ENCODE assay signal across 10 cellular contexts in the genomic region with DNA sequence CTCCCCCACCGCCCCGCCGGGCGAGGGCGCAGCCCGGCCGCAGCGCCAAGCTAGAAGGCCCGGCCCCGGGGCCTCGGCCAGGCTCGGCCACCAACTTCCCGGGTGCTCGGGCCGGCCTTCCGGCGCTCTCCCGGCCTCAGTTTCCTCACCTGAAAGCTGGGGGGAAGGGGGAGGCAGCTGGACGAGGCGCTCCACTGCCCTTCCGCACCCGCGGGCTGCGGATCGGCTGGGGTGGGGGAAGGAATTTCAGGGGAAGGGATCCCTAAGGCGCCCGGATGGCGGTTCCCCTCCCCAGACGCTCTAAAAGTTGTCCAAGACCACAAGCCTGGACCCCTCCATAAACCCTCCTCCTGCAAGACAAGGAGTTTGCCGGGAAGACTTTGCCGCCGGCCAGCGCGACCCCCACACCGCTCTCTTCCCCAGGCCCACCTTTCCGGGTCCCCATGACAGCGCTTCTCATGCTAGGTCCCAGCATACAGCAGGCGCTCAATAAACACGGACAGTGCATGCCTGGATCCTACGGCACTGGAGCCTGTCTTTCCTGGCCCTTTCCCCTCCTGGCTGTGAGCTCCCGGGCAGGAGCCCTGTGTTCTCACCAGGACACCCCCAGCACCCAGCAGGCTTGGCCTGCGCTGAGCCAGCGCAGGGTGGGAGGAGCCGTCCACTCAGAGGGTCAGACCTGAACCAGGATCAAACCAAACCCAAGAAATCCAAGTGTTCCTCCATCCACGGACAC. TPM values are rescaled to one million over a fixed set of nuclear protein-coding genes. Genes with fewer than 3 reads are reported as not detected.
A peak's percentile ranks its signal among the peaks of the same experiment; 100 is the strongest.
DNase-seq lines count a peak whose midpoint lies in the region; ATAC-seq, FAIRE-seq and TF ChIP-seq lines count a peak whose summit lies in the region.
"Had no signal": no experiment of that assay in that cellular context is flagged by ENCODE, and none has a peak within 500 bp of the region (broad histone marks: within the 10 kb centered on the region; RNA-seq: fewer than 3 reads in every experiment).

No MANE protein-coding gene starts in this region.

- no peak overlapping the region for H3K27ac ChIP-seq in IMR-90 (ENCODE audit: insufficient read depth, low read length)
- no peak overlapping the region for H3K27ac ChIP-seq in HepG2 (ENCODE audit: extremely low read length, insufficient read depth, low read length)
- no peak overlapping the region for H3K27ac ChIP-seq in effector memory CD4-positive, alpha-beta T cell (ENCODE audit: insufficient read depth, low read length, poor library complexity, severe bottlenecking)

- no peak overlapping the region for H3K9ac ChIP-seq in IMR-90 (ENCODE audit: low read depth, low read length)
- no peak overlapping the region for H3K9ac ChIP-seq in HepG2 (ENCODE audit: insufficient read depth, low read depth, low read length)

- intact Hi-C loops in IMR-90 (cut with micrococcal nuclease) (no loop called here), HepG2 (cut with micrococcal nuclease; ENCODE audit: unreplicated experiment) (no loop called here)

- H3K27ac Mint-ChIP-seq in stimulated activated naive CD8-positive, alpha-beta T cell treated with anti-CD3 and anti-CD28 coated beads, Interleukin-15, amount 100 ng/mL, for 72 hours, result peak overlapping the region in 1 of 2 donors; percentile 44

- H2BK20ac ChIP-seq in IMR-90 (ENCODE audit: low read depth, low read length), result no peak overlapping the region

- in situ Hi-C loops in IMR-90 (cut with MboI; ENCODE audit: low sequenced_read_pairs) (no loop called here), HepG2 (cut with HindIII; ENCODE audit: extremely low pct_ligation_motif_present, low pct_unique_long_range_greater_than_20kb) (no loop called here)

- peaks cover 28% of the 10 kb centered on the region for H3K4me1 Mint-ChIP-seq in stimulated activated naive CD8-positive, alpha-beta T cell treated with anti-CD3 and anti-CD28 coated beads, Interleukin-15, amount 100 ng/mL, for 72 hours

- H3K4me3 ChIP-seq in IMR-90 (ENCODE audit: insufficient read depth, low read depth, low read length) (no peak overlapping the region), HepG2 (replicated peaks in 1 of 3; ENCODE audit: insufficient read depth in 1 of 3, low read depth in 2 of 3, low read length in 3 of 3) (no peak overlapping the region)
- H3K4me3 ChIP-seq in effector memory CD4-positive, alpha-beta T cell (ENCODE audit: insufficient read depth, low read depth, low read length, poor library complexity, severe bottlenecking), result no peak overlapping the region

- TF ChIP-seq CTCF in IMR-90 (conservative IDR thresholded peaks at IDR 0.05; ENCODE audit: low read depth, low read length), result no peak
- no peak for TF ChIP-seq CTCF in HepG2 (CRISPR knock-in tag; IDR thresholded peaks at IDR 0.05)

- H3K4me3 Mint-ChIP-seq in stimulated activated naive CD8-positive, alpha-beta T cell treated with anti-CD3 and anti-CD28 coated beads, Interleukin-15, amount 100 ng/mL, for 72 hours, result peak overlapping the region; percentile 56 to 72

- H3K4me2 ChIP-seq in IMR-90 (ENCODE audit: low read depth, low read length) (no peak overlapping the region), HepG2 (ENCODE audit: low read depth, low read length) (no peak overlapping the region)

- no peak for TF ChIP-seq EP300 in HepG2 (IDR thresholded peaks at IDR 0.05; ENCODE audit: low read depth in 2 of 2, low read length in 2 of 2)
- no peak for TF ChIP-seq EP300 in HepG2 (CRISPR knock-in tag; IDR thresholded peaks at IDR 0.05; ENCODE audit: borderline replicate concordance)

- H3K14ac ChIP-seq in IMR-90 (replicated peaks; ENCODE audit: low read depth, low read length), result no peak overlapping the region

- dilution Hi-C loops in IMR-90 (cut with HindIII; ENCODE audit: low sequenced_read_pairs, unreplicated experiment), result no loop called here

- H3K36me3 ChIP-seq in IMR-90 (ENCODE audit: control insufficient read depth, insufficient read depth, low read length), result no peaks in the 10 kb centered on the region
- H3K36me3 ChIP-seq in HepG2 (replicated peaks in 1 of 2; ENCODE audit: control insufficient read depth in 1 of 2, insufficient read depth in 2 of 2, low read length in 2 of 2), result no peaks in the 10 kb centered on the region
- no peaks in the 10 kb centered on the region for H3K36me3 ChIP-seq in effector memory CD4-positive, alpha-beta T cell (ENCODE audit: control insufficient read depth, insufficient read depth, low read length)

- CTCF ChIA-PET in IMR-90 (lab: Yijun Ruan, JAX), result no interaction called here
- CTCF ChIA-PET in HepG2 (lab: Yijun Ruan, JAX; ENCODE audit: low intra/inter-chr PET ratio, low total read pairs), result no interaction called here

- no peaks in the 10 kb centered on the region for H3K9me1 ChIP-seq in IMR-90 (ENCODE audit: insufficient read depth, low read length)

- POLR2A ChIA-PET in IMR-90 (lab: Charles Lee; ENCODE audit: unreplicated experiment), result no interaction called here
- POLR2A ChIA-PET in HepG2 (lab: Yijun Ruan, JAX), result no interaction called here

- no peak overlapping the region for H3K18ac ChIP-seq in IMR-90 (ENCODE audit: low read depth, low read length)

- TF ChIP-seq RAD21 in IMR-90 (IDR thresholded peaks at IDR 0.05; ENCODE audit: low read length) (no peak), HepG2 (CRISPR knock-in tag; IDR thresholded peaks at IDR 0.05) (no peak)

- no peak overlapping the region for H2AK9ac ChIP-seq in IMR-90 (replicated peaks; ENCODE audit: low read depth, low read length, poor library complexity)

- H3K27me3 ChIP-seq in IMR-90 (ENCODE audit: control insufficient read depth, insufficient read depth, low read length) (peaks cover 85% of the 10 kb centered on the region), HepG2 (ENCODE audit: control insufficient read depth in 1 of 2, insufficient read depth in 2 of 2, low read length in 2 of 2) (peaks cover 12 to 84% of the 10 kb centered on the region in 2 experiments)
- H3K27me3 ChIP-seq in effector memory CD4-positive, alpha-beta T cell (replicated peaks; ENCODE audit: control insufficient read depth, insufficient read depth, low read length, poor library complexity, severe bottlenecking), result peaks cover 19% of the 10 kb centered on the region

- BruUV-seq in IMR-90 (replicated peaks; lab: Mats Ljungman, UMichigan) (no TSS peak), HepG2 (replicated peaks; lab: Mats Ljungman, UMichigan) (no TSS peak)

- peak; percentile 30; the same call in 1 of the 2 replicates for ATAC-seq in IMR-90 (ENCODE audit: low read depth)
- ATAC-seq in HepG2, result no peak
- ATAC-seq in stimulated activated naive CD8-positive, alpha-beta T cell treated with anti-CD3 and anti-CD28 coated beads, Interleukin-15, amount 100 ng/mL, for 72 hours, result no peak
- no peak for ATAC-seq in HG03175 (IDR thresholded peaks at IDR 0.05; ENCODE audit: unreplicated experiment)
- ATAC-seq in GM21390 (IDR thresholded peaks at IDR 0.05; ENCODE audit: unreplicated experiment), result no peak

- H2AFZ ChIP-seq in IMR-90 (replicated peaks; ENCODE audit: low read length, poor library complexity) (no peak overlapping the region), HepG2 (ENCODE audit: low read length) (no peak overlapping the region)

- no peak for DNase-seq in IMR-90
- DNase-seq in astrocyte of the hippocampus (ENCODE audit: low read depth, low spot score), result peak; percentile 67
- DNase-seq in HepG2 (ENCODE audit: low spot score), result no peak
- DNase-seq in stimulated activated naive CD8-positive, alpha-beta T cell treated with anti-CD3 and anti-CD28 coated beads, Interleukin-15, amount 100 ng/mL, for 72 hours, result no peak
- DNase-seq in effector memory CD4-positive, alpha-beta T cell, result no peak
- DNase-seq: activated CD4-positive, alpha-beta T cell treated with anti-CD3 and anti-CD28 coated beads for 4 hours; MM.1S had no signal

- H3K4ac ChIP-seq in IMR-90 (ENCODE audit: low read depth, low read length), result no peak overlapping the region

- no peak overlapping the region for H2BK15ac ChIP-seq in IMR-90 (ENCODE audit: low read depth, low read length)

- no peak for FAIRE-seq in HepG2 (lab: Jason Lieb, UNC)
- FAIRE-seq: bronchial epithelial cell had no signal

- no peaks in the 10 kb centered on the region for H3K79me2 ChIP-seq in HepG2 (ENCODE audit: insufficient read depth, low read length)

- TF ChIP-seq POLR2A in IMR-90 (IDR thresholded peaks at IDR 0.05; ENCODE audit: low read depth, low read length) (no peak), HepG2 (IDR thresholded peaks at IDR 0.05; ENCODE audit: insufficient read depth in 1 of 2, low read depth in 2 of 2, low read length in 2 of 2) (no peak)

- H2BK120ac ChIP-seq in IMR-90 (ENCODE audit: low read depth, low read length), result no peak overlapping the region

- no peak overlapping the region for H3K23ac ChIP-seq in IMR-90 (ENCODE audit: low read depth, low read length)

- H4K20me1 ChIP-seq in IMR-90 (ENCODE audit: insufficient read depth, low read length), result no peaks in the 10 kb centered on the region
- no peaks in the 10 kb centered on the region for H4K20me1 ChIP-seq in HepG2 (ENCODE audit: insufficient read depth, low read length)

- H2BK5ac ChIP-seq in IMR-90 (ENCODE audit: low read depth, low read length, poor library complexity, severe bottlenecking), result no peak overlapping the region

- H2AK5ac ChIP-seq in IMR-90 (ENCODE audit: low read depth, low read length), result no peak overlapping the region

- H4K5ac ChIP-seq in IMR-90 (ENCODE audit: low read depth, low read length), result no peak overlapping the region

- H3K9me3 Mint-ChIP-seq in stimulated activated naive CD8-positive, alpha-beta T cell treated with anti-CD3 and anti-CD28 coated beads, Interleukin-15, amount 100 ng/mL, for 72 hours, result no peaks in the 10 kb centered on the region

- H4K8ac ChIP-seq in IMR-90 (ENCODE audit: low read depth in 2 of 2, low read length in 2 of 2), result no peak overlapping the region

- H3K9me3 ChIP-seq in IMR-90 (ENCODE audit: control insufficient read depth, insufficient read depth, low read length) (no peaks in the 10 kb centered on the region), HepG2 (ENCODE audit: low read length) (no peaks in the 10 kb centered on the region)
- H3K9me3 ChIP-seq in effector memory CD4-positive, alpha-beta T cell (ENCODE audit: control insufficient read depth, low read length), result no peaks in the 10 kb centered on the region

- WGBS in IMR-90 (ENCODE audit: extremely low coverage in 2 of 2, insufficient read length in 1 of 2), 2 experiments, result 5% methylated on average over 12 of the region's 45 CpGs; no CpG with 5 or more reads in 1 of the 2 experiments
- WGBS in HepG2 (ENCODE audit: low lambda C conversion rate), result 33% methylated on average over 16 of the region's 45 CpGs

- H3K4me1 ChIP-seq in IMR-90 (ENCODE audit: control insufficient read depth, insufficient read depth, low read length), result peaks cover 3% of the 10 kb centered on the region; the same call in 1 of the 2 replicates
- no peaks in the 10 kb centered on the region for H3K4me1 ChIP-seq in HepG2 (ENCODE audit: insufficient read depth, low read length)
- H3K4me1 ChIP-seq in effector memory CD4-positive, alpha-beta T cell (ENCODE audit: control insufficient read depth, insufficient read depth, low read length, poor library complexity, severe bottlenecking), result peaks cover 9% of the 10 kb centered on the region

- H3K79me1 ChIP-seq in IMR-90 (ENCODE audit: low read depth in 1 of 2, low read length in 2 of 2), result no peaks in the 10 kb centered on the region

- no peak overlapping the region for H4K91ac ChIP-seq in IMR-90 (ENCODE audit: insufficient read depth, low read depth, low read length)

- no peak overlapping the region for H3K56ac ChIP-seq in IMR-90 (ENCODE audit: extremely low read depth, insufficient read depth, low read length)

- H3K27me3 Mint-ChIP-seq in stimulated activated naive CD8-positive, alpha-beta T cell treated with anti-CD3 and anti-CD28 coated beads, Interleukin-15, amount 100 ng/mL, for 72 hours, result peaks cover 70% of the 10 kb centered on the region

RNA-seq across cellular contexts. Expression of a gene that starts 18.1 kb away (rescaled TPM):
- total RNA-seq in IMR-90 (2012; rRNA removed) (0.18 and 0.28 TPM in 2 replicates), HepG2 (2016; rRNA removed; fragmentation: Illumina TruSeq; extraction: Trizol) (not detected in 2 replicates)
- polyA plus RNA-seq in IMR-90 (2012; rRNA removed) (0.99 and 1.2 TPM in 2 replicates), HepG2 (2011; rRNA removed) (not detected in 2 replicates)
- 1.5 and 1.6 TPM in 2 replicates for polyA plus RNA-seq in IMR-90 (2012; cell fraction: cytosol; rRNA removed)
- polyA plus RNA-seq in IMR-90 (2012; cell fraction: nucleus; rRNA removed; ENCODE audit: low replicate concordance), result 4.0 and 6.6 TPM in 2 replicates
- not detected in 2 replicates for total RNA-seq in HepG2 (2016; cell fraction: cytosol; rRNA removed; fragmentation: Illumina TruSeq; extraction: Trizol; ENCODE audit: low read depth)
- not detected in 2 replicates for total RNA-seq in HepG2 (2016; cell fraction: insoluble cytoplasmic fraction; rRNA removed; fragmentation: Illumina TruSeq; extraction: Trizol)
- not detected in 2 replicates for total RNA-seq in HepG2 (2016; cell fraction: membrane; rRNA removed; fragmentation: Illumina TruSeq; extraction: Trizol)
- total RNA-seq in HepG2 (2016; cell fraction: nucleus; rRNA removed; fragmentation: Illumina TruSeq; extraction: Trizol), result not detected in 2 replicates
- not detected in 2 replicates for polyA plus RNA-seq in HepG2 (2011; cell fraction: cytosol; rRNA removed)
- not detected in 2 replicates for polyA plus RNA-seq in HepG2 (2011; cell fraction: nucleus; rRNA removed)
- not detected in 2 replicates for polyA plus RNA-seq in HepG2 (2012)
- polyA plus RNA-seq in HepG2 (2016; cell fraction: cytosol; fragmentation: Illumina TruSeq; extraction: Trizol; ENCODE audit: low read depth), result not detected in 2 replicates
- polyA plus RNA-seq in HepG2 (2016; cell fraction: insoluble cytoplasmic fraction; fragmentation: Illumina TruSeq; extraction: Trizol; ENCODE audit: low read depth), result not detected in 2 replicates
- polyA plus RNA-seq in HepG2 (2016; cell fraction: membrane; fragmentation: Illumina TruSeq; extraction: Trizol; ENCODE audit: low read depth), result not detected in 2 replicates
- polyA plus RNA-seq in HepG2 (2016; cell fraction: nucleus; fragmentation: Illumina TruSeq; extraction: Trizol; ENCODE audit: insufficient read depth, low read depth), result not detected in 2 replicates
- 39.7 TPM in 1 of 2 replicates, not detected in the other for polyA minus RNA-seq in HepG2 (2011; rRNA and poly(A)+ RNA removed; ENCODE audit: low replicate concordance)
- 0.20 TPM in 1 of 2 replicates, not detected in the other for polyA minus RNA-seq in HepG2 (2011; cell fraction: cytosol; rRNA and poly(A)+ RNA removed)
- 0.26 TPM in 1 of 2 replicates, not detected in the other for polyA minus RNA-seq in HepG2 (2011; cell fraction: nucleus; rRNA and poly(A)+ RNA removed)
